In genomic region chr6:15781890-15782289, GRCh38 we compare ENCODE assay signal across 5 cellular contexts.
"Had no signal": no experiment of that assay in that cellular context is flagged by ENCODE, and none has a peak within 500 bp of the region (broad histone marks: within the 10 kb centered on the region; RNA-seq: fewer than 3 reads in every experiment).

No MANE protein-coding gene starts in this region.

- DNase-seq: H9, HCEC 1CT, KBM-7 had no signal

- ATAC-seq: GM23338, HepG2 had no signal

- H3K4me3 ChIP-seq: GM23338 had no signal
